21 cellular contexts compared by ENCODE assay signal in genomic region chr9:83441390-83441789, GRCh38.
DNase-seq lines count a peak whose midpoint lies in the region; ATAC-seq and TF ChIP-seq lines count a peak whose summit lies in the region.
"Had no signal": no experiment of that assay in that cellular context is flagged by ENCODE, and none has a peak within 500 bp of the region (broad histone marks: within the 10 kb centered on the region; RNA-seq: fewer than 3 reads in every experiment).

No MANE protein-coding gene starts in this region.

- H3K36me3 Mint-ChIP-seq in activated T-cell treated with anti-CD3 and anti-CD28 coated beads, Interleukin-2, amount 50 U/mL, for 4 hours (ENCODE audit: insufficient read depth), result no peaks in the 10 kb centered on the region
- H3K36me3 Mint-ChIP-seq: CD4-positive, alpha-beta memory T cell had no signal

- H3K4me1 ChIP-seq in heart right ventricle (peaks cover 4 to 48% (median 31%) of the 10 kb centered on the region in 9 donors), SJSA1 (replicated peaks) (peaks cover 28% of the 10 kb centered on the region), uterus (no peaks in the 10 kb centered on the region)

- H3K4me3 Mint-ChIP-seq in activated T-cell treated with anti-CD3 and anti-CD28 coated beads, Interleukin-2, amount 50 U/mL, for 4 hours, result no peak overlapping the region
- H3K4me3 Mint-ChIP-seq: activated B cell treated with CpG ODN at 0.5 μM for 24 hours; activated T-cell treated with anti-CD3 and anti-CD28 coated beads, Interleukin-2, amount 50 U/mL, for 72 hours; CD4-positive, alpha-beta memory T cell; stimulated activated naive CD8-positive, alpha-beta T cell treated with anti-CD3 and anti-CD28 coated beads, Interleukin-15, amount 100 ng/mL, for 72 hours had no signal

- H3K9me3 ChIP-seq in heart right ventricle, result no peaks in the 10 kb centered on the region
- no peaks in the 10 kb centered on the region for H3K9me3 ChIP-seq in SJSA1 (replicated peaks)
- no peaks in the 10 kb centered on the region for H3K9me3 ChIP-seq in uterus

- H3K27ac ChIP-seq in heart right ventricle, result peak overlapping the region in 6 of 10 donors; percentile 12 to 56 (median 43)
- peak overlapping the region; percentile 11; the same call in 1 of the 2 replicates for H3K27ac ChIP-seq in SJSA1
- peak overlapping the region; percentile 23 to 30 for H3K27ac ChIP-seq in uterus

- TF ChIP-seq POLR2A in uterus (IDR thresholded peaks at IDR 0.05), result no peak

- TF ChIP-seq CTCF in heart right ventricle (IDR thresholded peaks at IDR 0.05) (no peak), uterus (IDR thresholded peaks at IDR 0.05) (no peak)

- ATAC-seq in heart right ventricle (no peak), GM21367 (IDR thresholded peaks at IDR 0.05; ENCODE audit: unreplicated experiment) (no peak)
- ATAC-seq in activated T-cell treated with anti-CD3 and anti-CD28 coated beads, Interleukin-2, amount 50 U/mL, for 4 hours, result no peak
- ATAC-seq: stimulated activated naive CD8-positive, alpha-beta T cell treated with anti-CD3 and anti-CD28 coated beads, Interleukin-15, amount 100 ng/mL, for 72 hours had no signal

- DNase-seq in heart right ventricle, result no peak
- no peak for DNase-seq in cardiac septum (ENCODE audit: low spot score)
- DNase-seq in SJSA1 (ENCODE audit: low read depth in 1 of 2, low spot score in 2 of 2), result peak in 1 of 2 experiments; percentile 60
- DNase-seq in myocyte (ENCODE audit: low read depth), result peak; percentile 27
- DNase-seq in uterus, result peak in 1 of 2 donors; percentile 58
- no peak for DNase-seq in activated T-cell treated with anti-CD3 and anti-CD28 coated beads, Interleukin-2, amount 50 U/mL, for 4 hours
- no peak for DNase-seq in Ammon's horn (ENCODE audit: low spot score)
- DNase-seq: activated B cell treated with CpG ODN at 0.5 μM for 24 hours; activated CD8-positive, alpha-beta memory T cell treated with anti-CD3 and anti-CD28 coated beads for 24 hours; activated naive CD4-positive, alpha-beta T cell treated with anti-CD3 and anti-CD28 coated beads, Interleukin-2, amount 50 U/mL, for 16 hours; activated T-cell treated with anti-CD3 and anti-CD28 coated beads, Interleukin-2, amount 50 U/mL, for 72 hours; CD4-positive, alpha-beta memory T cell; DMS153; hippocampal formation; islet precursor cell; NCI-H187 treated with DMSO at 0.1 percent for 48 hours; posterior cingulate gyrus; stimulated activated CD4-positive, alpha-beta T cell treated with anti-CD3 and anti-CD28 coated beads, Interleukin-4, amount 100 ng/mL, for 1 hour; stimulated activated naive CD8-positive, alpha-beta T cell treated with anti-CD3 and anti-CD28 coated beads, Interleukin-15, amount 100 ng/mL, for 72 hours had no signal

- no peaks in the 10 kb centered on the region for H3K4me1 Mint-ChIP-seq in activated T-cell treated with anti-CD3 and anti-CD28 coated beads, Interleukin-2, amount 50 U/mL, for 4 hours (ENCODE audit: low read depth)
- H3K4me1 Mint-ChIP-seq: activated B cell treated with CpG ODN at 0.5 μM for 24 hours; CD4-positive, alpha-beta memory T cell; stimulated activated naive CD8-positive, alpha-beta T cell treated with anti-CD3 and anti-CD28 coated beads, Interleukin-15, amount 100 ng/mL, for 72 hours had no signal

- H3K9me3 Mint-ChIP-seq in activated T-cell treated with anti-CD3 and anti-CD28 coated beads, Interleukin-2, amount 50 U/mL, for 4 hours, result no peaks in the 10 kb centered on the region
- H3K9me3 Mint-ChIP-seq: activated B cell treated with CpG ODN at 0.5 μM for 24 hours; activated T-cell treated with anti-CD3 and anti-CD28 coated beads, Interleukin-2, amount 50 U/mL, for 72 hours had no signal

- H3K27me3 ChIP-seq in heart right ventricle, result no peaks in the 10 kb centered on the region
- no peaks in the 10 kb centered on the region for H3K27me3 ChIP-seq in SJSA1 (replicated peaks)
- no peaks in the 10 kb centered on the region for H3K27me3 ChIP-seq in uterus

- no peak overlapping the region for H3K4me3 ChIP-seq in heart right ventricle
- no peak overlapping the region for H3K4me3 ChIP-seq in SJSA1
- no peak overlapping the region for H3K4me3 ChIP-seq in uterus
- H3K4me3 ChIP-seq: skin epidermis had no signal

- H3K36me3 ChIP-seq in heart right ventricle (no peaks in the 10 kb centered on the region), SJSA1 (0 out of 2 replicates have a peak, but pooled peaks cover 4% of the 10 kb centered on the region), uterus (no peaks in the 10 kb centered on the region)

- no peaks in the 10 kb centered on the region for H3K27me3 Mint-ChIP-seq in activated T-cell treated with anti-CD3 and anti-CD28 coated beads, Interleukin-2, amount 50 U/mL, for 4 hours (ENCODE audit: low read depth)
- H3K27me3 Mint-ChIP-seq: activated B cell treated with CpG ODN at 0.5 μM for 24 hours; CD4-positive, alpha-beta memory T cell; stimulated activated naive CD8-positive, alpha-beta T cell treated with anti-CD3 and anti-CD28 coated beads, Interleukin-15, amount 100 ng/mL, for 72 hours had no signal

- WGBS in heart right ventricle, 2 donors, result 60 to 67% methylated on average over 3 of the region's 3 CpGs

- intact Hi-C loops in heart right ventricle (cut with DNase I) (loop anchor here in 2 of 10 donors (10.0 kb wide), 2 partner anchors 47 to 93 kb away; partner anchors contain the start of gene FRMD3 (in 1 of the 2)), cardiac septum (cut with DNase I) (loop anchor here (10.0 kb wide), 1 partner anchor 263 kb away; the partner anchor contains the start of gene UBQLN1), uterus (cut with DNase I; ENCODE audit: low total_unique reads) (no loop called here)
